Comparison of ENCODE assay signal across 10 cellular contexts in the genomic region with DNA sequence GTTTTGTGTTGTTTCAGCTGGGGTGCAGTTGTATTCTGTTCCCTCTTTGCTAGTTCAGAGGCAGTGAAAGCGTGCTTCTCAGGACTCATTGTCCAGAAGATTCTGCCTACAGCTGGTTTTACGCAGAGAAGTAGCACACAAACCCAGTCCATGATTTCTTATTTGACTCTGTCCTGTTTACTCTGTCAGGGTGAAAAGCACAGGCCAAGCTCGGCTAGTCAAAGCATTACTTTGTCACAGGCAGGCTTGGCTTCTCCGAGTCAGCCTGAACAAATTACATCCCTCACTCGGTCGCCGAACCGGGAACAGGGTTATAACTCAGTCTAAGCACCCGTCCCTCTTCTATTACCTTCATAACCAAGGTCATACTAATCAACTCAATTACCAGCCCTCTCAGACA.
"Had no signal": no experiment of that assay in that cellular context is flagged by ENCODE, and none has a peak within 500 bp of the region (broad histone marks: within the 10 kb centered on the region; RNA-seq: fewer than 3 reads in every experiment).

No MANE protein-coding gene starts in this region.

- H3K36me3 ChIP-seq: colonic mucosa had no signal

- ATAC-seq: esophagus mucosa; left ventricle myocardium superior; stimulated activated naive B cell treated with anti-CD40 and anti-IgM and Interleukin-4, amounts not matched to agents 10 μg/mL and 1 μg/mL and 100 μg/mL, for 72 hours had no signal

- H3K9me3 ChIP-seq: colonic mucosa had no signal

- H3K4me1 ChIP-seq: colonic mucosa had no signal

- H3K4me3 ChIP-seq: colonic mucosa had no signal

- H3K27ac ChIP-seq: colonic mucosa had no signal

- H3K4me3 Mint-ChIP-seq: activated naive CD8-positive, alpha-beta T cell treated with anti-CD3 and anti-CD28 coated beads, Interleukin-2, amount 10 ng/mL, durations not matched to agents 7 days and 5 days; stimulated activated naive B cell treated with anti-CD40 and anti-IgM and Interleukin-4, amounts not matched to agents 10 μg/mL and 1 μg/mL and 100 μg/mL, for 72 hours had no signal

- H3K27me3 ChIP-seq: colonic mucosa had no signal

- DNase-seq: activated CD4-positive, alpha-beta T cell treated with anti-CD3 and anti-CD28 coated beads, Interleukin-2, amount 50 U/mL, for 1 hour; activated CD8-positive, alpha-beta memory T cell treated with anti-CD3 and anti-CD28 coated beads for 24 hours; activated naive CD8-positive, alpha-beta T cell treated with anti-CD3 and anti-CD28 coated beads, Interleukin-2, amount 10 ng/mL, durations not matched to agents 7 days and 5 days; central memory CD4-positive, alpha-beta T cell; colonic mucosa; left ventricle myocardium superior; stimulated activated CD4-positive, alpha-beta T cell treated with anti-CD3 and anti-CD28 coated beads, Interleukin-2, amount 100 ng/mL, for 48 hours; stimulated activated naive B cell treated with anti-CD40 and anti-IgM and Interleukin-4, amounts not matched to agents 10 μg/mL and 1 μg/mL and 100 μg/mL, for 72 hours; trophoblast cell had no signal

- H3K27me3 Mint-ChIP-seq: activated naive CD8-positive, alpha-beta T cell treated with anti-CD3 and anti-CD28 coated beads, Interleukin-2, amount 10 ng/mL, durations not matched to agents 7 days and 5 days had no signal

- H3K27ac Mint-ChIP-seq: activated naive CD8-positive, alpha-beta T cell treated with anti-CD3 and anti-CD28 coated beads, Interleukin-2, amount 10 ng/mL, durations not matched to agents 7 days and 5 days; stimulated activated naive B cell treated with anti-CD40 and anti-IgM and Interleukin-4, amounts not matched to agents 10 μg/mL and 1 μg/mL and 100 μg/mL, for 72 hours had no signal
